Comparison of ENCODE assay signal across 1 cellular context in genomic region chr10:129662386-129662785, GRCh38.
TF ChIP-seq lines count a peak whose summit lies in the region.

No MANE protein-coding gene starts in this region.

TF ChIP-seq in H1, 55 proteins besides CTCF, POLR2A, EP300 and RAD21 (continued from another document):
- TF ChIP-seq TEAD4 (IDR thresholded peaks at IDR 0.05; ENCODE audit: low read depth, low read length) (no peak), NRF1 (IDR thresholded peaks at IDR 0.05; ENCODE audit: low read depth, low read length) (no peak), RBBP5 (IDR thresholded peaks at IDR 0.05; ENCODE audit: borderline replicate concordance, low read depth, low read length) (no peak), POU5F1 (IDR thresholded peaks at IDR 0.05; ENCODE audit: low read depth, low read length) (no peak), CHD1 (IDR thresholded peaks at IDR 0.05; ENCODE audit: low read depth, low read length) (no peak), CBX8 (IDR thresholded peaks at IDR 0.05; ENCODE audit: borderline replicate concordance, low read depth, low read length) (no peak), POLR2AphosphoS5 (IDR thresholded peaks at IDR 0.05; ENCODE audit: low read depth, low read length) (no peak), ZNF274 (IDR thresholded peaks at IDR 0.05; ENCODE audit: borderline replicate concordance, extremely low read depth, low read length) (no peak), USF2 (IDR thresholded peaks at IDR 0.05; ENCODE audit: low read length) (no peak), KDM5A (IDR thresholded peaks at IDR 0.05; ENCODE audit: low read length) (no peak)
